Comparison of ENCODE assay signal across 13 cellular contexts in the genomic region with DNA sequence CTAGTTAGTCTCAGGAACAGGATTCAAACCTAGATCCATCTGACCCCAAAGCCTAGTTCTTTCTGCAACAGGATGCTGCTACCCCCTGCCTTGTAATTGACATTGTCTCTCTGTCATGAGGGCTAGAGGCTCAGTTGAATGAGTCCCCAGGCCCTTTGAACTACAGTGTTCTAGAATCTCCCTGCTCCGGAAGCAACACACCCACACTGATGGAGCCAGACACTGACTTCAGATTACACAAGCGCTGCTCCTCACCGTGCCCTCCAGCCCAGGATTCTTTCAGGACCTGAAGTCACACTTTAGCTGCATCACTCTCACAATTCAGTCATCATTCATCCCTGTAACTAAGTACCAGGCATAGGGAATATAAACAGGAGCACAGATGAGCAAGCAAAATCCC.
DNase-seq lines count a peak whose midpoint lies in the region; ATAC-seq and TF ChIP-seq lines count a peak whose summit lies in the region.
"Had no signal": no experiment of that assay in that cellular context is flagged by ENCODE, and none has a peak within 500 bp of the region (broad histone marks: within the 10 kb centered on the region; RNA-seq: fewer than 3 reads in every experiment).

No MANE protein-coding gene starts in this region.

- ATAC-seq in gastrocnemius medialis = peak; percentile 35 to 73
- ATAC-seq in HG02571 (IDR thresholded peaks at IDR 0.05; ENCODE audit: unreplicated experiment) = no peak
- no peak for ATAC-seq in GM19324 (IDR thresholded peaks at IDR 0.05; ENCODE audit: low FRiP score, unreplicated experiment)
- ATAC-seq: Panc1 had no signal

- intact Hi-C loops in gastrocnemius medialis (cut with DNase I; ENCODE audit: low total_unique reads) = loop anchor here (5.0 to 10.0 kb wide), 2 partner anchors 70 to 283 kb away; partner anchors contain the start of genes CCDC90B and RAB30

- H3K4me2 ChIP-seq in OCI-LY1 (ENCODE audit: low read length) = no peak overlapping the region

- no peaks in the 10 kb centered on the region for H4K20me1 ChIP-seq in OCI-LY1 (ENCODE audit: insufficient read depth, low read length)

- no peaks in the 10 kb centered on the region for H3K27me3 ChIP-seq in OCI-LY1 (ENCODE audit: insufficient read depth, low read length)
- no peaks in the 10 kb centered on the region for H3K27me3 ChIP-seq in gastrocnemius medialis
- H3K27me3 ChIP-seq: transverse colon had no signal

- no peak overlapping the region for H3K9ac ChIP-seq in OCI-LY1 (ENCODE audit: low read length)

- H3K4me3 ChIP-seq in OCI-LY1 (ENCODE audit: low read depth, low read length, poor library complexity, severe bottlenecking) = no peak overlapping the region
- H3K4me3 ChIP-seq in fibroblast of mammary gland (ENCODE audit: control insufficient read depth, low read depth, low read length) = no peak overlapping the region
- no peak overlapping the region for H3K4me3 ChIP-seq in gastrocnemius medialis
- H3K4me3 ChIP-seq: transverse colon had no signal

- no peaks in the 10 kb centered on the region for H3F3A ChIP-seq in OCI-LY1 (ENCODE audit: insufficient read depth, low read length)

- H3K36me3 ChIP-seq in OCI-LY1 (ENCODE audit: insufficient read depth, low read length) = peaks cover under 1% of the 10 kb centered on the region; the same call in 1 of the 2 replicates
- no peaks in the 10 kb centered on the region for H3K36me3 ChIP-seq in gastrocnemius medialis
- H3K36me3 ChIP-seq: transverse colon had no signal

- H3K4me1 ChIP-seq in OCI-LY1 (ENCODE audit: insufficient read depth, low read length, severe bottlenecking) (peaks cover 47% of the 10 kb centered on the region), gastrocnemius medialis (peaks cover 84 to 92% of the 10 kb centered on the region in 2 donors)

- H3K9me2 ChIP-seq in OCI-LY1 (ENCODE audit: low read depth, low read length) = no peaks in the 10 kb centered on the region

- H3K9me3 ChIP-seq in OCI-LY1 (ENCODE audit: low read length) = no peaks in the 10 kb centered on the region
- no peaks in the 10 kb centered on the region for H3K9me3 ChIP-seq in gastrocnemius medialis
- H3K9me3 ChIP-seq: transverse colon had no signal

- H2AFZ ChIP-seq in OCI-LY1 (ENCODE audit: low read length) = no peak overlapping the region

- peaks cover 64% of the 10 kb centered on the region for H3K79me2 ChIP-seq in OCI-LY1 (ENCODE audit: insufficient read depth, low read length)

- DNase-seq in activated T-cell treated with anti-CD3 and anti-CD28 coated beads for 4 hours (peak; percentile 21), fibroblast of mammary gland (ENCODE audit: low read depth) (peak; percentile 57), gastrocnemius medialis (peak in 1 of 2 donors; percentile 59), NCI-H1417 (lab: John Stamatoyannopoulos, UW) (no peak), NCI-H524 (lab: John Stamatoyannopoulos, UW) (no peak)
- DNase-seq: DMS53, NCI-H2107, nucleus accumbens, transverse colon had no signal

- in situ Hi-C loops in gastrocnemius medialis (cut with MboI; ENCODE audit: low sequenced_read_pairs in 4 of 4) = no loop called here

- TF ChIP-seq POLR2A in gastrocnemius medialis (IDR thresholded peaks at IDR 0.05) = no peak

- TF ChIP-seq CTCF in OCI-LY1 (IDR thresholded peaks at IDR 0.05; ENCODE audit: low read length) (no peak), fibroblast of mammary gland (conservative IDR thresholded peaks at IDR 0.05; ENCODE audit: control insufficient read depth, insufficient read depth, low read depth, low read length) (no peak), gastrocnemius medialis (IDR thresholded peaks at IDR 0.05 in 4 of 5, conservative IDR thresholded peaks at IDR 0.05 in 1 of 5) (no peak)

- H3K27ac ChIP-seq in OCI-LY1 (ENCODE audit: low read depth, low read length, poor library complexity, severe bottlenecking) = peak overlapping the region; percentile 9
- H3K27ac ChIP-seq in gastrocnemius medialis = peak overlapping the region; percentile 73 to 81 (median 77)
- H3K27ac ChIP-seq: transverse colon had no signal

Comparison
In these comparisons a context has a peak if more than half of its experiments do, and no peak if none do; other contexts are left out.
1. DNase-seq: peak in activated T-cell treated with anti-CD3 and anti-CD28 coated beads for 4 hours (single experiment) and fibroblast of mammary gland (single experiment); none in NCI-H1417 (0 of 3) and NCI-H524 (0 of 2).
2. ATAC-seq: peak in gastrocnemius medialis (2 of 2); none in HG02571 (single experiment) and GM19324 (single experiment).